Comparison of ENCODE assay signal across 22 cellular contexts in the genomic region with DNA sequence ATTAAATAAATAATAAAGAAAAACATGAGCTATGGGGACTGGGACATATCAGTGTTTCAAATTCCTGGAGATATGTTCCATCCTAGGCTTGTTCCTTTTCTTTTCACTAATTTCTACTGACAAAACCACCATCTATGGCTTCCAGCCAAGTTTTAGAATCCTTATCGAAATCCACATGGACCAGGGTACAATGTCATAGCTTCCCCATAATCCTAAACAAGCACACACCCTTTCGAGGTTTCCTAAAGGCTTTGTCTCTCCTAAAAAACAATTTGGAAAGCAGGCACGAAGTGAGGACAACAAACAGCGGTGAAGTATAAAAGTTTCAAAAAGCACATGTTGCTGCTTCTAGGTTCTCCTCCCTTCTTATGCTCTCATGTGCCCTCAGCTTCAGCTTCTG. TPM values are rescaled to one million over a fixed set of nuclear protein-coding genes. Genes with fewer than 3 reads are reported as not detected.
DNase-seq lines count a peak whose midpoint lies in the region; ATAC-seq and TF ChIP-seq lines count a peak whose summit lies in the region.
"Had no signal": no experiment of that assay in that cellular context is flagged by ENCODE, and none has a peak within 500 bp of the region (broad histone marks: within the 10 kb centered on the region; RNA-seq: fewer than 3 reads in every experiment).

No MANE protein-coding gene starts in this region.

- H2BK15ac ChIP-seq in mesenchymal stem cell (ENCODE audit: low read depth, poor library complexity, severe bottlenecking): no peak overlapping the region

- no peak overlapping the region for H3K4me3 ChIP-seq in left ventricle myocardium inferior
- H3K4me3 ChIP-seq in esophagus squamous epithelium: no peak overlapping the region
- H3K4me3 ChIP-seq in mesenchymal stem cell (ENCODE audit: insufficient read depth in 1 of 2, low read depth in 1 of 2, low read length in 2 of 2): no peak overlapping the region
- H3K4me3 ChIP-seq: GM23248, MG63, upper lobe of left lung had no signal

- H2BK12ac ChIP-seq in mesenchymal stem cell (ENCODE audit: low read length in 2 of 2): no peak overlapping the region

- H3K14ac ChIP-seq in mesenchymal stem cell (ENCODE audit: low read length in 2 of 2): no peak overlapping the region

- no peaks in the 10 kb centered on the region for H3K36me3 ChIP-seq in left ventricle myocardium inferior
- no peaks in the 10 kb centered on the region for H3K36me3 ChIP-seq in esophagus squamous epithelium
- peaks cover 0 to 23% of the 10 kb centered on the region in 2 experiments for H3K36me3 ChIP-seq in mesenchymal stem cell (ENCODE audit: control insufficient read depth in 1 of 2, insufficient read depth in 2 of 2, low read depth in 1 of 2, low read length in 2 of 2)
- H3K36me3 ChIP-seq: MG63, upper lobe of left lung had no signal

- H3K4me1 ChIP-seq in left ventricle myocardium inferior (peaks cover 74% of the 10 kb centered on the region), esophagus squamous epithelium (peaks cover 19 to 96% (median 39%) of the 10 kb centered on the region in 3 donors), mesenchymal stem cell (ENCODE audit: control insufficient read depth, insufficient read depth, low read depth, low read length) (peaks cover 3% of the 10 kb centered on the region)

- H3K9me3 ChIP-seq in left ventricle myocardium inferior (replicated peaks): no peaks in the 10 kb centered on the region
- no peaks in the 10 kb centered on the region for H3K9me3 ChIP-seq in esophagus squamous epithelium
- no peaks in the 10 kb centered on the region for H3K9me3 ChIP-seq in mesenchymal stem cell (ENCODE audit: control insufficient read depth, low read length)
- H3K9me3 ChIP-seq: MG63, upper lobe of left lung had no signal

- H3K27ac ChIP-seq in left ventricle myocardium inferior (replicated peaks): peak overlapping the region; percentile 59
- H3K27ac ChIP-seq in esophagus squamous epithelium: peak overlapping the region; percentile 30 to 62 (median 52)
- no peak overlapping the region for H3K27ac ChIP-seq in mesenchymal stem cell (ENCODE audit: low read length, poor library complexity, severe bottlenecking)
- H3K27ac ChIP-seq: C4-2B, GM23248 had no signal

- WGBS in esophagus squamous epithelium, 2 donors: 18 to 32% methylated on average over 4 of the region's 4 CpGs
- 99% methylated on average over 4 of the region's 4 CpGs for whole genome bisulfite sequencing in mesenchymal stem cell

- peak overlapping the region; percentile 22 for H3K4me2 ChIP-seq in mesenchymal stem cell (ENCODE audit: low read length, poor library complexity, severe bottlenecking)

- no peak overlapping the region for H3K18ac ChIP-seq in mesenchymal stem cell (ENCODE audit: low read depth in 1 of 2, low read length in 2 of 2)

- H4K8ac ChIP-seq in mesenchymal stem cell (ENCODE audit: low read length): no peak overlapping the region

- no peak for ATAC-seq in Right ventricle myocardium inferior
- ATAC-seq in GM18868 (IDR thresholded peaks at IDR 0.05; ENCODE audit: unreplicated experiment): no peak
- no peak for ATAC-seq in HG02798 (IDR thresholded peaks at IDR 0.05; ENCODE audit: poor library complexity, unreplicated experiment)
- ATAC-seq: natural killer cell treated with Interleukin-12 subunit alpha and Interleukin-12 subunit beta and Interleukin-15 and Interleukin-18, amount 100 ng/mL, for 72 hours had no signal

- H2AK5ac ChIP-seq in mesenchymal stem cell (ENCODE audit: low read length, severe bottlenecking): peak overlapping the region; percentile 65

- no peak for TF ChIP-seq POLR2A in esophagus squamous epithelium (IDR thresholded peaks at IDR 0.05)

- no peak overlapping the region for H2BK5ac ChIP-seq in mesenchymal stem cell (ENCODE audit: low read depth, low read length, poor library complexity, severe bottlenecking)

- TF ChIP-seq CTCF in left ventricle myocardium inferior (IDR thresholded peaks at IDR 0.05; ENCODE audit: borderline replicate concordance): no peak
- TF ChIP-seq CTCF in esophagus squamous epithelium (IDR thresholded peaks at IDR 0.05): no peak

- H3K4ac ChIP-seq in mesenchymal stem cell (ENCODE audit: low read depth in 1 of 2, low read length in 2 of 2): no peak overlapping the region

- H2AFZ ChIP-seq in mesenchymal stem cell (ENCODE audit: low read depth, low read length): no peak overlapping the region
- H2AFZ ChIP-seq: GM23248 had no signal

- H3K23ac ChIP-seq in mesenchymal stem cell (ENCODE audit: low read length in 2 of 2): no peak overlapping the region

- no peak for DNase-seq in left ventricle myocardium inferior
- no peak for DNase-seq in Right ventricle myocardium inferior (ENCODE audit: missing footprints)
- no peak for DNase-seq in esophagus squamous epithelium (lab: John Stamatoyannopoulos, UW)
- no peak for DNase-seq in mesenchymal stem cell
- DNase-seq in activated effector memory CD4-positive, alpha-beta T cell treated with anti-CD3 and anti-CD28 coated beads, Interleukin-2, amount 50 U/mL, for 16 hours: no peak
- no peak for DNase-seq in SIG-M5 treated with dmso at 0.1 percent for 504 hours (lab: John Stamatoyannopoulos, UW; ENCODE audit: unreplicated experiment)
- DNase-seq: activated CD4-positive, alpha-beta T cell treated with anti-CD3 and anti-CD28 coated beads for 4 hours; erythroblast; GF-D8; glutamatergic neuron; GM23248; mesendoderm; MG63; NCI-H1694 treated with DMSO at 0.1 percent for 48 hours; NCI-H774; stimulated activated CD4-positive, alpha-beta T cell treated with anti-CD3 and anti-CD28 coated beads, Interleukin-1b, Interleukin-23, amount 100 ng/mL, for 48 hours; stimulated activated naive CD4-positive, alpha-beta T cell; upper lobe of left lung had no signal

- peak overlapping the region; percentile 30 for H3K9ac ChIP-seq in mesenchymal stem cell (ENCODE audit: low read length)
- H3K9ac ChIP-seq: GM23248 had no signal

- intact Hi-C loops in left ventricle myocardium inferior (cut with micrococcal nuclease): no loop called here
- intact Hi-C loops in Right ventricle myocardium inferior (cut with DNase I): no loop called here
- intact Hi-C loops in esophagus squamous epithelium (cut with DNase I): no loop called here

- no peak overlapping the region for H4K91ac ChIP-seq in mesenchymal stem cell (ENCODE audit: low read length)

- H3K79me1 ChIP-seq in mesenchymal stem cell (replicated peaks; ENCODE audit: low read length, poor library complexity, severe bottlenecking): peaks cover 7% of the 10 kb centered on the region

- H2BK120ac ChIP-seq in mesenchymal stem cell (ENCODE audit: low read depth, low read length): no peak overlapping the region

- no peaks in the 10 kb centered on the region for H3K27me3 ChIP-seq in left ventricle myocardium inferior (ENCODE audit: low read depth)
- H3K27me3 ChIP-seq in esophagus squamous epithelium: no peaks in the 10 kb centered on the region
- H3K27me3 ChIP-seq in mesenchymal stem cell (ENCODE audit: control insufficient read depth in 1 of 2, insufficient read depth in 1 of 2, low read length in 2 of 2): no peaks in the 10 kb centered on the region
- H3K27me3 ChIP-seq: MG63, upper lobe of left lung had no signal

RNA-seq across cellular contexts. Expression of a gene that starts 13.3 kb away (rescaled TPM):
- 331 TPM for total RNA-seq in left ventricle myocardium inferior
- total RNA-seq in Right ventricle myocardium inferior: 243 TPM
- 100 to 1,000 TPM; 134 to 468 (median 175) TPM for total RNA-seq in esophagus squamous epithelium
- polyA plus RNA-seq in mesenchymal stem cell (2013, experiment 1 of 2): 35.4 TPM
- 31.9 TPM for polyA plus RNA-seq in mesenchymal stem cell (2013, experiment 2 of 2)
